Comparison of ENCODE assay signal across 1 cellular context in the genomic region with DNA sequence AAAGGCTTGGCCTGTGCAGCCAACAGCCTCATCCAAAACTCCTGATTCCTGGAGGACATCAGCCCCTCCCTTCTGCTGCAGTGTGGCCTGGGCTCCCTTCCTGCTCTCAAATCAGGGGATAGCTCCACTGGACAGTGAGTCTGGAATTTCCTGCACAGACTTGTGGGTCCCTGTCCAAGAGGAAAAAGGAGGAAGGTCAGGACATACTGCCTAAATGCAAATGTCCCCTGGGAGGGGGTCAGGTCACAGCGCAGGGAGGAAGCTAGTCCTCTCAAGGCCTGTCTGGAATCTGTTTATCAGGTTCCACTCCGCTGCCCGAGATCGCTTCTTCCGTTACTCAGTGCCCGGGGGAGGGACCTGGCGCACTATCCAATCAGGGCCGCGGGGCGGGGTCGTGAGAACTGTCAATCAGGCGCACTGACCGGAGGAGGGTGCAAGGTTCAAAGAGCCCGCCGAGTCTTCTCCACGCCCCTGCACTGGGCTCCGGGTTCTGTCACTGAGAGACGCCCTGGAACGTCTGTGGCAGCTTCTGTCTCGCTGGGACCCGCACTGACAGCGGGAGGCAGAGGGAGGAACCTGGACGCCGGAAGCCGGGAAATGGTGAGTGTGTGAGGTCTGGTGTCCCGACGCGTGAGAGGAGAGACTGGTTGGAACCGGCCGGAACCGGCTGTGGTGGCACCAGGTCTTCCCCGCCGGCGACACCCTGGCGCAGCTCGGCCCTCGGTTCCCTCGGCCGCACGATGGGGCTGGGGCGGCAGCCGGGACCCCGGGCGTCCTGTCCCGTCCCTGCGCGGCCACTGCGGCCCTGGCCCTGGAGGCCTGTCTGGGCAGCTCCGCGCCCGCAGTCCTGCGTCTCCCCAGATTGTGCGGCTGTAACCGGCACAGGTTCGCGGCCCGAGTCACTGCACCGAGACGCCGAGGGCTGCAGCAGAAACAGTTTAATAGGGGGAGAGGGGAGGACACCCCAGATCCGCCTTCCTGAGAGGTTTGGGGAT.
TF ChIP-seq lines count a peak whose summit lies in the region.

A gene (plus strand): TSS at position 404 of the 995 bp plus-strand sequence. CDS start 194 bp downstream, at position 598.

TF ChIP-seq in K562, 482 proteins besides CTCF, POLR2A, EP300 and RAD21 (continued from another document):
- TF ChIP-seq, protein P1, sequence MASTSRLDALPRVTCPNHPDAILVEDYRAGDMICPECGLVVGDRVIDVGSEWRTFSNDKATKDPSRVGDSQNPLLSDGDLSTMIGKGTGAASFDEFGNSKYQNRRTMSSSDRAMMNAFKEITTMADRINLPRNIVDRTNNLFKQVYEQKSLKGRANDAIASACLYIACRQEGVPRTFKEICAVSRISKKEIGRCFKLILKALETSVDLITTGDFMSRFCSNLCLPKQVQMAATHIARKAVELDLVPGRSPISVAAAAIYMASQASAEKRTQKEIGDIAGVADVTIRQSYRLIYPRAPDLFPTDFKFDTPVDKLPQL (IDR thresholded peaks at IDR 0.05; ENCODE audit: extremely low read depth, insufficient read length), result no peak
- TF ChIP-seq, protein P2, sequence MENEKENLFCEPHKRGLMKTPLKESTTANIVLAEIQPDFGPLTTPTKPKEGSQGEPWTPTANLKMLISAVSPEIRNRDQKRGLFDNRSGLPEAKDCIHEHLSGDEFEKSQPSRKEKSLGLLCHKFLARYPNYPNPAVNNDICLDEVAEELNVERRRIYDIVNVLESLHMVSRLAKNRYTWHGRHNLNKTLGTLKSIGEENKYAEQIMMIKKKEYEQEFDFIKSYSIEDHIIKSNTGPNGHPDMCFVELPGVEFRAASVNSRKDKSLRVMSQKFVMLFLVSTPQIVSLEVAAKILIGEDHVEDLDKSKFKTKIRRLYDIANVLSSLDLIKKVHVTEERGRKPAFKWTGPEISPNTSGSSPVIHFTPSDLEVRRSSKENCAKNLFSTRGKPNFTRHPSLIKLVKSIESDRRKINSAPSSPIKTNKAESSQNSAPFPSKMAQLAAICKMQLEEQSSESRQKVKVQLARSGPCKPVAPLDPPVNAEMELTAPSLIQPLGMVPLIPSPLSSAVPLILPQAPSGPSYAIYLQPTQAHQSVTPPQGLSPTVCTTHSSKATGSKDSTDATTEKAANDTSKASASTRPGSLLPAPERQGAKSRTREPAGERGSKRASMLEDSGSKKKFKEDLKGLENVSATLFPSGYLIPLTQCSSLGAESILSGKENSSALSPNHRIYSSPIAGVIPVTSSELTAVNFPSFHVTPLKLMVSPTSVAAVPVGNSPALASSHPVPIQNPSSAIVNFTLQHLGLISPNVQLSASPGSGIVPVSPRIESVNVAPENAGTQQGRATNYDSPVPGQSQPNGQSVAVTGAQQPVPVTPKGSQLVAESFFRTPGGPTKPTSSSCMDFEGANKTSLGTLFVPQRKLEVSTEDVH (IDR thresholded peaks at IDR 0.05; ENCODE audit: low read depth, partially characterized antibody), result peak; percentile 66
- TF ChIP-seq ZNF644 (tag; IDR thresholded peaks at IDR 0.05; ENCODE audit: low read depth) (no peak), GABPB2 (CRISPR knock-in tag; conservative IDR thresholded peaks at IDR 0.05) (no peak), TOE1 (IDR thresholded peaks at IDR 0.05; ENCODE audit: borderline replicate concordance) (peak; percentile 48; the same call in 1 of the 2 replicates), TOE1 (CRISPR knock-in tag; IDR thresholded peaks at IDR 0.05; ENCODE audit: borderline replicate concordance, low read depth) (no peak), EP400 (IDR thresholded peaks at IDR 0.05) (peak; percentile 93), KLF6 (CRISPR knock-in tag; IDR thresholded peaks at IDR 0.05; ENCODE audit: borderline replicate concordance) (peak; percentile 43; the same call in 1 of the 2 replicates), TEAD2 (tag; IDR thresholded peaks at IDR 0.05) (no peak), DNMT1 (IDR thresholded peaks at IDR 0.05) (no peak), RBM22 (IDR thresholded peaks at IDR 0.05; ENCODE audit: low read depth, low read length, poor library complexity, severe bottlenecking) (no peak), SIX5 (IDR thresholded peaks at IDR 0.05; ENCODE audit: borderline replicate concordance in 1 of 2, insufficient read depth in 1 of 2, low read depth in 1 of 2, low read length in 2 of 2) (no peak), TGIF2 (CRISPR knock-in tag; IDR thresholded peaks at IDR 0.05) (no peak), NUFIP1 (IDR thresholded peaks at IDR 0.05; ENCODE audit: partially characterized antibody) (no peak)
- TF ChIP-seq, protein P3, sequence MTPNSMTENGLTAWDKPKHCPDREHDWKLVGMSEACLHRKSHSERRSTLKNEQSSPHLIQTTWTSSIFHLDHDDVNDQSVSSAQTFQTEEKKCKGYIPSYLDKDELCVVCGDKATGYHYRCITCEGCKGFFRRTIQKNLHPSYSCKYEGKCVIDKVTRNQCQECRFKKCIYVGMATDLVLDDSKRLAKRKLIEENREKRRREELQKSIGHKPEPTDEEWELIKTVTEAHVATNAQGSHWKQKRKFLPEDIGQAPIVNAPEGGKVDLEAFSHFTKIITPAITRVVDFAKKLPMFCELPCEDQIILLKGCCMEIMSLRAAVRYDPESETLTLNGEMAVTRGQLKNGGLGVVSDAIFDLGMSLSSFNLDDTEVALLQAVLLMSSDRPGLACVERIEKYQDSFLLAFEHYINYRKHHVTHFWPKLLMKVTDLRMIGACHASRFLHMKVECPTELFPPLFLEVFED (CRISPR knock-in tag; conservative IDR thresholded peaks at IDR 0.05), result peak; percentile 74; the same call in 1 of the 2 replicates
TF ChIP-seq in K562: peak in this region for 134.
